In genomic region chr2:46284812-46285211, GRCh38 we compare ENCODE assay signal across 20 cellular contexts.
"Had no signal": no experiment of that assay in that cellular context is flagged by ENCODE, and none has a peak within 500 bp of the region (broad histone marks: within the 10 kb centered on the region; RNA-seq: fewer than 3 reads in every experiment).

No MANE protein-coding gene starts in this region.

- H3K36me3 ChIP-seq: brain microvascular endothelial cell, transverse colon, uterus had no signal

- H3K9ac ChIP-seq: parathyroid adenoma had no signal

- FAIRE-seq: small intestine had no signal

- H3K27ac ChIP-seq: brain microvascular endothelial cell, foreskin keratinocyte, hepatocyte, parathyroid adenoma, transverse colon, uterus had no signal

- H3K4me3 ChIP-seq: hepatocyte, transverse colon, uterus had no signal

- H3K4me2 ChIP-seq: hepatocyte had no signal

- H2AFZ ChIP-seq: hepatocyte, parathyroid adenoma had no signal

- H3K9me3 ChIP-seq: transverse colon, uterus had no signal

- H3K27me3 ChIP-seq: brain microvascular endothelial cell, foreskin keratinocyte, hepatocyte, transverse colon, uterus had no signal

- H3K79me2 ChIP-seq: hepatocyte, parathyroid adenoma had no signal

- H3K4me1 ChIP-seq: foreskin keratinocyte, uterus had no signal

- DNase-seq: activated CD8-positive, alpha-beta memory T cell treated with anti-CD3 and anti-CD28 coated beads, Interleukin-2, amount 50 U/mL, for 4 hours; activated T-cell treated with anti-CD3 and anti-CD28 coated beads, Interleukin-2, amount 50 U/mL, for 24 hours; aorta; brain microvascular endothelial cell; central memory CD4-positive, alpha-beta T cell; dermis blood vessel endothelial cell; effector CD8-positive, alpha-beta T cell; foreskin keratinocyte; immature natural killer cell; kidney glomerular epithelial cell; nucleus accumbens; small intestine; stimulated activated CD4-positive, alpha-beta T cell treated with anti-CD3 and anti-CD28 coated beads, Interleukin-2, amount 100 ng/mL, for 48 hours; stimulated activated CD8-positive, alpha-beta memory T cell treated with anti-CD3 and anti-CD28 coated beads, Interleukin-4, amount 100 ng/mL, for 48 hours; stimulated activated naive B cell treated with anti-CD40 and anti-IgM and Interleukin-4, amounts not matched to agents 10 μg/mL and 1 μg/mL and 100 μg/mL, for 72 hours; T-helper 9 cell; transverse colon; uterus had no signal
